11 cellular contexts compared by ENCODE assay signal in genomic region chr3:10283638-10284037, GRCh38. TPM values are rescaled to one million over a fixed set of nuclear protein-coding genes. Genes with fewer than 3 reads are reported as not detected.
DNase-seq lines count a peak whose midpoint lies in the region; ATAC-seq and TF ChIP-seq lines count a peak whose summit lies in the region.
"Had no signal": no experiment of that assay in that cellular context is flagged by ENCODE, and none has a peak within 500 bp of the region (broad histone marks: within the 10 kb centered on the region; RNA-seq: fewer than 3 reads in every experiment).

No MANE protein-coding gene starts in this region.

- POLR2A ChIA-PET in CD8-positive, alpha-beta memory T cell (lab: Charles Lee): no interaction called here

- no peak overlapping the region for H3K4me3 Mint-ChIP-seq in CD8-positive, alpha-beta memory T cell
- H3K4me3 Mint-ChIP-seq in T-helper 17 cell: peak overlapping the region; percentile 60
- H3K4me3 Mint-ChIP-seq: memory B cell had no signal

- no peaks in the 10 kb centered on the region for H3K9me3 Mint-ChIP-seq in CD8-positive, alpha-beta memory T cell
- H3K9me3 Mint-ChIP-seq: memory B cell had no signal

- no peak for TF ChIP-seq EP300 in Ishikawa (IDR thresholded peaks at IDR 0.05; ENCODE audit: borderline replicate concordance)

- H3K9me3 ChIP-seq in CD8-positive, alpha-beta memory T cell (ENCODE audit: low read length): no peaks in the 10 kb centered on the region
- H3K9me3 ChIP-seq in T-helper 17 cell (ENCODE audit: control insufficient read depth, low read length, poor library complexity, severe bottlenecking): no peaks in the 10 kb centered on the region

- H3K27ac Mint-ChIP-seq in CD8-positive, alpha-beta memory T cell: peak overlapping the region in 7 of 8 donors; percentile 24 to 93 (median 61)
- H3K27ac Mint-ChIP-seq in T-helper 17 cell: peak overlapping the region; percentile 93

- CTCF ChIA-PET in CD8-positive, alpha-beta memory T cell (lab: Charles Lee): interaction anchor here (0.5 to 1.3 kb wide), 5 partner anchors 37 to 351 kb away, joined by 3 to 4 read pairs (median 3); partner anchors contain the start of gene EMC3

- TF ChIP-seq RAD21 in Ishikawa (IDR thresholded peaks at IDR 0.05; ENCODE audit: low read depth): no peak

- H3K36me3 ChIP-seq in CD8-positive, alpha-beta memory T cell (ENCODE audit: insufficient read depth, low read length): peaks cover 32% of the 10 kb centered on the region

- no peak for DNase-seq in CD8-positive, alpha-beta memory T cell
- DNase-seq in T-helper 17 cell: no peak
- DNase-seq in left colon: peak in 1 of 2 donors; percentile 19
- DNase-seq in dedifferentiated amniotic fluid mesenchymal stem cell (ENCODE audit: extremely low spot score): no peak
- DNase-seq in activated CD4-positive, alpha-beta T cell treated with anti-CD3 and anti-CD28 coated beads for 1 hour: no peak
- DNase-seq: activated gamma-delta T cell treated with Interleukin-2 at 50 U/mL for 16 hours, cortex of kidney had no signal

- H3K4me3 ChIP-seq in CD8-positive, alpha-beta memory T cell (ENCODE audit: low read length): no peak overlapping the region

- peaks cover 0 to 78% (median 9%) of the 10 kb centered on the region in 3 donors for H3K36me3 Mint-ChIP-seq in CD8-positive, alpha-beta memory T cell
- peaks cover 3% of the 10 kb centered on the region for H3K36me3 Mint-ChIP-seq in T-helper 17 cell (ENCODE audit: low read depth)

- no peaks in the 10 kb centered on the region for H3K27me3 Mint-ChIP-seq in CD8-positive, alpha-beta memory T cell
- H3K27me3 Mint-ChIP-seq in T-helper 17 cell: no peaks in the 10 kb centered on the region
- H3K27me3 Mint-ChIP-seq: memory B cell had no signal

- H3K4me1 ChIP-seq in CD8-positive, alpha-beta memory T cell (ENCODE audit: insufficient read depth, low read length): peaks cover 15% of the 10 kb centered on the region

- intact Hi-C loops in left colon (cut with DNase I, micrococcal nuclease): no loop called here

- ATAC-seq in T-helper 17 cell: no peak
- peak; percentile 38 for ATAC-seq in left colon
- ATAC-seq in HG03469 (IDR thresholded peaks at IDR 0.05; ENCODE audit: unreplicated experiment): no peak
- ATAC-seq: sciatic nerve had no signal

- no peaks in the 10 kb centered on the region for H3K27me3 ChIP-seq in CD8-positive, alpha-beta memory T cell (ENCODE audit: insufficient read depth, low read length, poor library complexity, severe bottlenecking)

- H3K4me1 Mint-ChIP-seq in CD8-positive, alpha-beta memory T cell: peaks cover 24 to 52% (median 24%) of the 10 kb centered on the region in 3 donors
- peaks cover 22% of the 10 kb centered on the region for H3K4me1 Mint-ChIP-seq in T-helper 17 cell

- no peak overlapping the region for H3K27ac ChIP-seq in CD8-positive, alpha-beta memory T cell (ENCODE audit: low read depth, low read length)

TF ChIP-seq in Ishikawa, 13 proteins besides CTCF, POLR2A, EP300 and RAD21:
- TF ChIP-seq NFIC (IDR thresholded peaks at IDR 0.05) (peak; percentile 82), CREB1 (IDR thresholded peaks at IDR 0.05; ENCODE audit: low read depth) (no peak)

RNA-seq across cellular contexts. Expression of gene GHRL, which starts 9.1 kb away (rescaled TPM):
- total RNA-seq in CD8-positive, alpha-beta memory T cell: under 1 TPM in 1 of 2 experiments, not detected in 1; 0.69 TPM
- polyA plus RNA-seq in CD8-positive, alpha-beta memory T cell: 0.16 TPM
- total RNA-seq in T-helper 17 cell (under 1 TPM; 0.73 to 0.85 TPM), left colon (1 to 10 TPM in 1 of 2 donors, under 1 TPM in 1; 0.75 to 1.1 TPM)

RNA-seq across cellular contexts. Expression of gene TATDN2, which starts 35.4 kb away (rescaled TPM):
- 10 to 100 TPM; 57.6 to 60.0 TPM for total RNA-seq in CD8-positive, alpha-beta memory T cell
- 23.3 TPM for polyA plus RNA-seq in CD8-positive, alpha-beta memory T cell
- total RNA-seq in T-helper 17 cell (10 to 100 TPM; 56.8 to 63.7 TPM), left colon (10 to 100 TPM; 30.2 to 37.9 TPM)

RNA-seq across cellular contexts. Expression of gene SEC13, which starts 37.3 kb away (rescaled TPM):
- 100 to 1,000 TPM; 110 TPM for total RNA-seq in CD8-positive, alpha-beta memory T cell
- 134 TPM for polyA plus RNA-seq in CD8-positive, alpha-beta memory T cell
- total RNA-seq in T-helper 17 cell (10 to 100 TPM; 87.0 to 88.0 TPM), left colon (100 to 1,000 TPM; 107 to 134 TPM)
